18 cellular contexts compared by ENCODE assay signal in genomic region chr16:89467382-89467781, GRCh38. TPM values are rescaled to one million over a fixed set of nuclear protein-coding genes. Genes with fewer than 3 reads are reported as not detected.
DNase-seq lines count a peak whose midpoint lies in the region; ATAC-seq and TF ChIP-seq lines count a peak whose summit lies in the region.
"Had no signal": no experiment of that assay in that cellular context is flagged by ENCODE, and none has a peak within 500 bp of the region (broad histone marks: within the 10 kb centered on the region; RNA-seq: fewer than 3 reads in every experiment).

No MANE protein-coding gene starts in this region.

- no peak for ATAC-seq in CD4-positive, alpha-beta T cell (ENCODE audit: poor library complexity)
- peak; percentile 20 for ATAC-seq in T-helper 17 cell

- CTCF ChIA-PET in activated CD4-positive, alpha-beta T cell treated with anti-CD3 and anti-CD28 coated beads, Interleukin-2, amount 10 ng/mL, durations not matched to agents 7 days and 5 days (lab: Charles Lee) = interaction anchor here (0.9 to 2.3 kb wide), 4 partner anchors 14 to 153 kb away, joined by 3 to 6 read pairs (median 4); no protein-coding TSS in a partner anchor
- CTCF ChIA-PET in CD4-positive, alpha-beta T cell (lab: Charles Lee) = interaction anchor here (1.0 kb wide), 1 partner anchor 22 kb away, joined by 5 read pairs; no protein-coding TSS in a partner anchor

- no peak for DNase-seq in activated CD4-positive, alpha-beta T cell treated with anti-CD3 and anti-CD28 coated beads, Interleukin-2, amount 10 ng/mL, durations not matched to agents 7 days and 5 days
- DNase-seq in activated CD4-positive, alpha-beta T cell treated with anti-CD3 and anti-CD28 coated beads, Interleukin-2, amount 50 U/mL, for 4 hours = no peak
- no peak for DNase-seq in CD4-positive, alpha-beta T cell
- DNase-seq in T-helper 17 cell = no peak
- DNase-seq in mesothelial cell of epicardium (ENCODE audit: low spot score in 2 of 2, unreplicated experiment in 2 of 2) = no peak
- no peak for DNase-seq in OCI-M1 (lab: John Stamatoyannopoulos, UW)
- DNase-seq in substantia nigra (lab: John Stamatoyannopoulos, UW) = no peak
- no peak for DNase-seq in NCI-H1694 (lab: John Stamatoyannopoulos, UW)
- DNase-seq: C1 segment of cervical spinal cord, DMS79, H7, Karpas-422, NCI-H1105 treated with DMSO at 0.1 percent for 48 hours, NCI-H187 treated with DMSO at 0.1 percent for 48 hours, NCI-H2171, NCI-H446 treated with DMSO at 0.1 percent for 48 hours, NCI-H748 treated with DMSO at 0.1 percent for 48 hours, PC-9 had no signal

- intact Hi-C loops in CD4-positive, alpha-beta T cell (cut with DNase I, micrococcal nuclease) = no loop called here

- peaks cover 20% of the 10 kb centered on the region for H3K36me3 Mint-ChIP-seq in activated CD4-positive, alpha-beta T cell treated with anti-CD3 and anti-CD28 coated beads, Interleukin-2, amount 10 ng/mL, durations not matched to agents 7 days and 5 days (ENCODE audit: low read depth)
- peaks cover 27% of the 10 kb centered on the region for H3K36me3 Mint-ChIP-seq in CD4-positive, alpha-beta T cell (ENCODE audit: low read depth)
- H3K36me3 Mint-ChIP-seq in T-helper 17 cell (ENCODE audit: low read depth) (no peaks in the 10 kb centered on the region), mesothelial cell of epicardium (no peaks in the 10 kb centered on the region)

- no peak for TF ChIP-seq CTCF in CD4-positive, alpha-beta T cell (IDR thresholded peaks at IDR 0.05)
- TF ChIP-seq CTCF in mesothelial cell of epicardium (IDR thresholded peaks at IDR 0.05; ENCODE audit: unreplicated experiment) = no peak

- H3K27me3 Mint-ChIP-seq in activated CD4-positive, alpha-beta T cell treated with anti-CD3 and anti-CD28 coated beads, Interleukin-2, amount 10 ng/mL, durations not matched to agents 7 days and 5 days = no peaks in the 10 kb centered on the region
- no peaks in the 10 kb centered on the region for H3K27me3 Mint-ChIP-seq in CD4-positive, alpha-beta T cell
- no peaks in the 10 kb centered on the region for H3K27me3 Mint-ChIP-seq in T-helper 17 cell
- H3K27me3 Mint-ChIP-seq in mesothelial cell of epicardium (ENCODE audit: low read depth) = no peaks in the 10 kb centered on the region

- H3K27ac Mint-ChIP-seq in activated CD4-positive, alpha-beta T cell treated with anti-CD3 and anti-CD28 coated beads, Interleukin-2, amount 10 ng/mL, durations not matched to agents 7 days and 5 days = peak overlapping the region; percentile 54
- peak overlapping the region; percentile 66 for H3K27ac Mint-ChIP-seq in CD4-positive, alpha-beta T cell
- H3K27ac Mint-ChIP-seq in T-helper 17 cell (no peak overlapping the region), mesothelial cell of epicardium (peak overlapping the region; percentile 27)

- peaks cover 62% of the 10 kb centered on the region for H3K4me1 Mint-ChIP-seq in activated CD4-positive, alpha-beta T cell treated with anti-CD3 and anti-CD28 coated beads, Interleukin-2, amount 10 ng/mL, durations not matched to agents 7 days and 5 days
- peaks cover 70% of the 10 kb centered on the region for H3K4me1 Mint-ChIP-seq in CD4-positive, alpha-beta T cell (ENCODE audit: low read depth)
- peaks cover 49% of the 10 kb centered on the region for H3K4me1 Mint-ChIP-seq in T-helper 17 cell
- H3K4me1 Mint-ChIP-seq in mesothelial cell of epicardium = peaks cover 21% of the 10 kb centered on the region

- H3K27me3 ChIP-seq in CD4-positive, alpha-beta T cell (ENCODE audit: control insufficient read depth, insufficient read depth, low read length) = no peaks in the 10 kb centered on the region

- POLR2A ChIA-PET in activated CD4-positive, alpha-beta T cell treated with anti-CD3 and anti-CD28 coated beads, Interleukin-2, amount 10 ng/mL, durations not matched to agents 7 days and 5 days (lab: Charles Lee) = no interaction called here
- POLR2A ChIA-PET in CD4-positive, alpha-beta T cell (lab: Charles Lee) = interaction anchor here (1.2 to 2.7 kb wide), 4 partner anchors 12 to 22 kb away, joined by 3 to 12 read pairs (median 8); no protein-coding TSS in a partner anchor

- H3K4me3 Mint-ChIP-seq in activated CD4-positive, alpha-beta T cell treated with anti-CD3 and anti-CD28 coated beads, Interleukin-2, amount 10 ng/mL, durations not matched to agents 7 days and 5 days = no peak overlapping the region
- peak overlapping the region; percentile 15 for H3K4me3 Mint-ChIP-seq in CD4-positive, alpha-beta T cell
- H3K4me3 Mint-ChIP-seq in T-helper 17 cell = no peak overlapping the region
- no peak overlapping the region for H3K4me3 Mint-ChIP-seq in mesothelial cell of epicardium

- H3K9me3 ChIP-seq in CD4-positive, alpha-beta T cell (ENCODE audit: control insufficient read depth, low read length) = no peaks in the 10 kb centered on the region
- H3K9me3 ChIP-seq in T-helper 17 cell (ENCODE audit: control insufficient read depth, low read length, poor library complexity, severe bottlenecking) = no peaks in the 10 kb centered on the region

- H3K9me3 Mint-ChIP-seq in activated CD4-positive, alpha-beta T cell treated with anti-CD3 and anti-CD28 coated beads, Interleukin-2, amount 10 ng/mL, durations not matched to agents 7 days and 5 days = no peaks in the 10 kb centered on the region
- H3K9me3 Mint-ChIP-seq in CD4-positive, alpha-beta T cell = no peaks in the 10 kb centered on the region
- no peaks in the 10 kb centered on the region for H3K9me3 Mint-ChIP-seq in mesothelial cell of epicardium

- no peak overlapping the region for H3K27ac ChIP-seq in CD4-positive, alpha-beta T cell (ENCODE audit: low read depth, low read length)
- no peak overlapping the region for H3K27ac ChIP-seq in substantia nigra (ENCODE audit: low read depth, low read length, poor library complexity, severe bottlenecking)
- H3K27ac ChIP-seq: PC-9 had no signal

RNA-seq across cellular contexts. Expression of gene ANKRD11, which starts 23.0 kb away (rescaled TPM):
- 100 to 1,000 TPM; 158 to 178 TPM for total RNA-seq in activated CD4-positive, alpha-beta T cell treated with anti-CD3 and anti-CD28 coated beads, Interleukin-2, amount 10 ng/mL, durations not matched to agents 7 days and 5 days
- 100 to 1,000 TPM; 200 to 211 TPM for total RNA-seq in CD4-positive, alpha-beta T cell
- total RNA-seq in T-helper 17 cell (100 to 1,000 TPM; 197 to 251 TPM), mesothelial cell of epicardium (230 to 247 TPM (median 233 TPM) in 3 replicates)

RNA-seq across cellular contexts. Expression of gene SPG7, which starts 40.8 kb away (rescaled TPM):
- 100 to 1,000 TPM in 1 of 2 experiments, 10 to 100 TPM in 1; 88.3 to 101 TPM for total RNA-seq in activated CD4-positive, alpha-beta T cell treated with anti-CD3 and anti-CD28 coated beads, Interleukin-2, amount 10 ng/mL, durations not matched to agents 7 days and 5 days
- total RNA-seq in CD4-positive, alpha-beta T cell = 100 to 1,000 TPM; 163 to 167 TPM
- total RNA-seq in T-helper 17 cell (100 to 1,000 TPM; 140 to 154 TPM), mesothelial cell of epicardium (186 to 199 TPM (median 187 TPM) in 3 replicates)
